ENCODE assay signal across 1 cellular context in genomic region chr17:81902023-81902652, GRCh38.
TF ChIP-seq lines count a peak whose summit lies in the region.

Gene NPB (plus strand): TSS chr17:81902238. CDS start chr17:81902278, 40 bp downstream.

TF ChIP-seq in HepG2, 621 proteins besides CTCF, POLR2A, EP300 and RAD21 (continued from another document and continues in another):
- TF ChIP-seq ZBTB25 (CRISPR knock-in tag; IDR thresholded peaks at IDR 0.05) = no peak
- TF ChIP-seq STAG1 (CRISPR knock-in tag; IDR thresholded peaks at IDR 0.05) = no peak
- TF ChIP-seq MBNL3 (CRISPR knock-in tag; conservative IDR thresholded peaks at IDR 0.05) = no peak
- TF ChIP-seq ZNF580 (CRISPR knock-in tag; IDR thresholded peaks at IDR 0.05; ENCODE audit: borderline replicate concordance, low read depth) = 0 out of 2 replicates have a peak, but pooled peaks have one; percentile 18
- no peak for TF ChIP-seq ATRX (CRISPR knock-in tag; IDR thresholded peaks at IDR 0.05; ENCODE audit: borderline replicate concordance)
- no peak for TF ChIP-seq ELF1 (CRISPR knock-in tag; IDR thresholded peaks at IDR 0.05)
- no peak for TF ChIP-seq STAT6 (CRISPR knock-in tag; IDR thresholded peaks at IDR 0.05; ENCODE audit: borderline replicate concordance)
- TF ChIP-seq CREM (IDR thresholded peaks at IDR 0.05) = no peak
- TF ChIP-seq CREM (CRISPR knock-in tag; IDR thresholded peaks at IDR 0.05) = no peak
- TF ChIP-seq NCOA2 (CRISPR knock-in tag; IDR thresholded peaks at IDR 0.05) = no peak
- TF ChIP-seq, protein P1, sequence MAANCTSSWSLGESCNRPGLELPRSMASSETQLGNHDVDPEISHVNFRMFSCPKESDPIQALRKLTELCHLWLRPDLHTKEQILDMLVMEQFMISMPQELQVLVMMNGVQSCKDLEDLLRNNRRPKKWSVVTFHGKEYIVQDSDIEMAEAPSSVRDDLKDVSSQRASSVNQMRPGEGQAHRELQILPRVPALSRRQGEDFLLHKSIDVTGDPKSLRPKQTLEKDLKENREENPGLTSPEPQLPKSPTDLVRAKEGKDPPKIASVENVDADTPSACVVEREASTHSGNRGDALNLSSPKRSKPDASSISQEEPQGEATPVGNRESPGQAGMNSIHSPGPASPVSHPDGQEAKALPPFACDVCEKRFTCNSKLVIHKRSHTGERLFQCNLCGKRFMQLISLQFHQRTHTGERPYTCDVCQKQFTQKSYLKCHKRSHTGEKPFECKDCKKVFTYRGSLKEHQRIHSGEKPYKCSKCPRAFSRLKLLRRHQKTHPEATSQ (CRISPR knock-in tag; IDR thresholded peaks at IDR 0.05; ENCODE audit: borderline replicate concordance) = peak; percentile 52; the same call in 1 of the 2 replicates
- no peak for TF ChIP-seq ZNF839 (CRISPR knock-in tag; IDR thresholded peaks at IDR 0.05; ENCODE audit: borderline replicate concordance)
- TF ChIP-seq NFE2L2 (IDR thresholded peaks at IDR 0.05; ENCODE audit: low read length) = no peak
- TF ChIP-seq ZNF484 (CRISPR knock-in tag; IDR thresholded peaks at IDR 0.05; ENCODE audit: borderline replicate concordance, low read depth) = no peak
- TF ChIP-seq, protein P2, sequence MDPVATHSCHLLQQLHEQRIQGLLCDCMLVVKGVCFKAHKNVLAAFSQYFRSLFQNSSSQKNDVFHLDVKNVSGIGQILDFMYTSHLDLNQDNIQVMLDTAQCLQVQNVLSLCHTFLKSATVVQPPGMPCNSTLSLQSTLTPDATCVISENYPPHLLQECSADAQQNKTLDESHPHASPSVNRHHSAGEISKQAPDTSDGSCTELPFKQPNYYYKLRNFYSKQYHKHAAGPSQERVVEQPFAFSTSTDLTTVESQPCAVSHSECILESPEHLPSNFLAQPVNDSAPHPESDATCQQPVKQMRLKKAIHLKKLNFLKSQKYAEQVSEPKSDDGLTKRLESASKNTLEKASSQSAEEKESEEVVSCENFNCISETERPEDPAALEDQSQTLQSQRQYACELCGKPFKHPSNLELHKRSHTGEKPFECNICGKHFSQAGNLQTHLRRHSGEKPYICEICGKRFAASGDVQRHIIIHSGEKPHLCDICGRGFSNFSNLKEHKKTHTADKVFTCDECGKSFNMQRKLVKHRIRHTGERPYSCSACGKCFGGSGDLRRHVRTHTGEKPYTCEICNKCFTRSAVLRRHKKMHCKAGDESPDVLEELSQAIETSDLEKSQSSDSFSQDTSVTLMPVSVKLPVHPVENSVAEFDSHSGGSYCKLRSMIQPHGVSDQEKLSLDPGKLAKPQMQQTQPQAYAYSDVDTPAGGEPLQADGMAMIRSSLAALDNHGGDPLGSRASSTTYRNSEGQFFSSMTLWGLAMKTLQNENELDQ (CRISPR knock-in tag; IDR thresholded peaks at IDR 0.05; ENCODE audit: borderline replicate concordance) = no peak
- no peak for TF ChIP-seq ZFP90 (CRISPR knock-in tag; IDR thresholded peaks at IDR 0.05; ENCODE audit: borderline replicate concordance)
- no peak for TF ChIP-seq NR2F6 (IDR thresholded peaks at IDR 0.05)
- no peak for TF ChIP-seq NR2F6 (CRISPR knock-in tag; IDR thresholded peaks at IDR 0.05)
- no peak for TF ChIP-seq FOXK1 (CRISPR knock-in tag; IDR thresholded peaks at IDR 0.05; ENCODE audit: borderline replicate concordance, low read depth)
- no peak for TF ChIP-seq KAT7 (CRISPR knock-in tag; IDR thresholded peaks at IDR 0.05; ENCODE audit: borderline replicate concordance)
- no peak for TF ChIP-seq HBP1 (CRISPR knock-in tag; IDR thresholded peaks at IDR 0.05; ENCODE audit: low read depth)
- peak; percentile 43; the same call in 1 of the 2 replicates for TF ChIP-seq MYC (CRISPR knock-in tag; IDR thresholded peaks at IDR 0.05; ENCODE audit: borderline replicate concordance)
- no peak for TF ChIP-seq ATF5 (CRISPR knock-in tag; IDR thresholded peaks at IDR 0.05; ENCODE audit: low read depth)
- no peak for TF ChIP-seq MED13 (CRISPR knock-in tag; IDR thresholded peaks at IDR 0.05)
- TF ChIP-seq NCOA5 (CRISPR knock-in tag; IDR thresholded peaks at IDR 0.05) = peak; percentile 97
- no peak for TF ChIP-seq ZNF124 (CRISPR knock-in tag; IDR thresholded peaks at IDR 0.05)
- no peak for TF ChIP-seq KDM1A (CRISPR knock-in tag; IDR thresholded peaks at IDR 0.05)
- peak; percentile 36; the same call in 1 of the 2 replicates for TF ChIP-seq ZXDC (CRISPR knock-in tag; IDR thresholded peaks at IDR 0.05)
- no peak for TF ChIP-seq ZNF644 (CRISPR knock-in tag; IDR thresholded peaks at IDR 0.05; ENCODE audit: low read depth)
- no peak for TF ChIP-seq ZBTB3 (CRISPR knock-in tag; IDR thresholded peaks at IDR 0.05; ENCODE audit: borderline replicate concordance, low read depth)
- no peak for TF ChIP-seq CAMTA2 (CRISPR knock-in tag; IDR thresholded peaks at IDR 0.05; ENCODE audit: borderline replicate concordance)
- TF ChIP-seq YEATS2 (CRISPR knock-in tag; IDR thresholded peaks at IDR 0.05; ENCODE audit: borderline replicate concordance) = no peak
- TF ChIP-seq, protein P3, sequence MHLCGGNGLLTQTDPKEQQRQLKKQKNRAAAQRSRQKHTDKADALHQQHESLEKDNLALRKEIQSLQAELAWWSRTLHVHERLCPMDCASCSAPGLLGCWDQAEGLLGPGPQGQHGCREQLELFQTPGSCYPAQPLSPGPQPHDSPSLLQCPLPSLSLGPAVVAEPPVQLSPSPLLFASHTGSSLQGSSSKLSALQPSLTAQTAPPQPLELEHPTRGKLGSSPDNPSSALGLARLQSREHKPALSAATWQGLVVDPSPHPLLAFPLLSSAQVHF (CRISPR knock-in tag; IDR thresholded peaks at IDR 0.05) = no peak
- TF ChIP-seq, protein P4, sequence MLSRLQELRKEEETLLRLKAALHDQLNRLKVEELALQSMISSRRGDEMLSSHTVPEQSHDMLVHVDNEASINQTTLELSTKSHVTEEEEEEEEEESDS (CRISPR knock-in tag; IDR thresholded peaks at IDR 0.05; ENCODE audit: borderline replicate concordance) = no peak; the same call in 1 of the 2 replicates
- TF ChIP-seq ELF4 (CRISPR knock-in tag; IDR thresholded peaks at IDR 0.05; ENCODE audit: borderline replicate concordance) = no peak
- no peak for TF ChIP-seq ZNF577 (CRISPR knock-in tag; IDR thresholded peaks at IDR 0.05; ENCODE audit: borderline replicate concordance, low read depth)
- TF ChIP-seq SUZ12 (IDR thresholded peaks at IDR 0.05; ENCODE audit: low read depth, low read length) = no peak
- no peak for TF ChIP-seq ZNF232 (CRISPR knock-in tag; IDR thresholded peaks at IDR 0.05; ENCODE audit: borderline replicate concordance)
- TF ChIP-seq MTERF4 (CRISPR knock-in tag; IDR thresholded peaks at IDR 0.05) = no peak
- no peak for TF ChIP-seq ZNF12 (CRISPR knock-in tag; IDR thresholded peaks at IDR 0.05)
- peak; percentile 27; the same call in 1 of the 2 replicates for TF ChIP-seq ZGPAT (CRISPR knock-in tag; IDR thresholded peaks at IDR 0.05)
- no peak; the same call in 1 of the 2 replicates for TF ChIP-seq TFDP1 (CRISPR knock-in tag; IDR thresholded peaks at IDR 0.05; ENCODE audit: borderline replicate concordance)
- 0 out of 2 replicates have a peak, but pooled peaks have one; percentile 53 for TF ChIP-seq ETS1 (CRISPR knock-in tag; IDR thresholded peaks at IDR 0.05)
- TF ChIP-seq ZKSCAN1 (IDR thresholded peaks at IDR 0.05; ENCODE audit: low read length) = no peak
